Comparison of ENCODE assay signal across 14 cellular contexts in genomic region chr14:54532111-54533012, GRCh38. TPM values are rescaled to one million over a fixed set of nuclear protein-coding genes. Genes with fewer than 3 reads are reported as not detected.
A peak's percentile ranks its signal among the peaks of the same experiment; 100 is the strongest.
DNase-seq lines count a peak whose midpoint lies in the region; ATAC-seq and TF ChIP-seq lines count a peak whose summit lies in the region.
"Had no signal": no experiment of that assay in that cellular context is flagged by ENCODE, and none has a peak within 500 bp of the region (broad histone marks: within the 10 kb centered on the region; RNA-seq: fewer than 3 reads in every experiment).

No MANE protein-coding gene starts in this region.

- no peak overlapping the region for H3K4me3 ChIP-seq in SK-N-SH (ENCODE audit: low read depth in 2 of 2, low read length in 1 of 2)
- H3K4me3 ChIP-seq: upper lobe of right lung had no signal

- H3F3A ChIP-seq in SK-N-SH (replicated peaks; ENCODE audit: insufficient read depth): peaks cover 6% of the 10 kb centered on the region

- no peak for TF ChIP-seq RAD21 in SK-N-SH (IDR thresholded peaks at IDR 0.05; ENCODE audit: low read length)

- no peak overlapping the region for H3K4me3 Mint-ChIP-seq in activated CD4-positive, alpha-beta memory T cell treated with anti-CD3 and anti-CD28 coated beads, Interleukin-2, amount 10 ng/mL, durations not matched to agents 7 days and 5 days
- H3K4me3 Mint-ChIP-seq: brain had no signal

- H3K4me1 ChIP-seq in SK-N-SH (ENCODE audit: control insufficient read depth in 1 of 2, insufficient read depth in 2 of 2, low read depth in 1 of 2, low read length in 1 of 2): peaks cover 0 to 3% of the 10 kb centered on the region in 2 experiments; a peak in 2 of 4 replicates
- H3K4me1 ChIP-seq: upper lobe of right lung had no signal

- DNase-seq in germinal center (ENCODE audit: low spot score) (peak; percentile 10), NCI-H146 (lab: John Stamatoyannopoulos, UW) (no peak), SK-N-SH (no peak)
- no peak for DNase-seq in activated naive CD4-positive, alpha-beta T cell treated with Interleukin-2 at 50 U/mL for 16 hours
- no peak for DNase-seq in activated CD4-positive, alpha-beta memory T cell treated with anti-CD3 and anti-CD28 coated beads, Interleukin-2, amount 10 ng/mL, durations not matched to agents 7 days and 5 days
- DNase-seq: COR-L47, H7, NCI-H187, SHP77 treated with DMSO at 0.1 percent for 48 hours, upper lobe of right lung had no signal

- H3K27ac Mint-ChIP-seq in activated CD4-positive, alpha-beta memory T cell treated with anti-CD3 and anti-CD28 coated beads, Interleukin-2, amount 10 ng/mL, durations not matched to agents 7 days and 5 days: no peak overlapping the region

- H3K79me2 ChIP-seq in SK-N-SH (ENCODE audit: insufficient read depth): no peaks in the 10 kb centered on the region

- H3K4me1 Mint-ChIP-seq in activated CD4-positive, alpha-beta memory T cell treated with anti-CD3 and anti-CD28 coated beads, Interleukin-2, amount 10 ng/mL, durations not matched to agents 7 days and 5 days: peaks cover 10% of the 10 kb centered on the region

- H3K36me3 ChIP-seq in SK-N-SH (replicated peaks in 1 of 2; ENCODE audit: control insufficient read depth in 1 of 2, insufficient read depth in 2 of 2, low read length in 1 of 2): peaks cover 24 to 43% of the 10 kb centered on the region in 2 experiments

- ATAC-seq in GM18520 (IDR thresholded peaks at IDR 0.05; ENCODE audit: unreplicated experiment) (peak; percentile 41), GM21529 (IDR thresholded peaks at IDR 0.05; ENCODE audit: unreplicated experiment) (peak; percentile 94), HG03175 (IDR thresholded peaks at IDR 0.05; ENCODE audit: unreplicated experiment) (peak; percentile 76)
- ATAC-seq: upper lobe of right lung had no signal

- H3K9me3 Mint-ChIP-seq in activated CD4-positive, alpha-beta memory T cell treated with anti-CD3 and anti-CD28 coated beads, Interleukin-2, amount 10 ng/mL, durations not matched to agents 7 days and 5 days: no peaks in the 10 kb centered on the region
- H3K9me3 Mint-ChIP-seq: brain had no signal

- no peak overlapping the region for H3K4me2 ChIP-seq in SK-N-SH

- 96% methylated on average over 3 of the region's 3 CpGs for WGBS in SK-N-SH (ENCODE audit: low lambda C conversion rate)

- H4K20me1 ChIP-seq in SK-N-SH (ENCODE audit: insufficient read depth): no peaks in the 10 kb centered on the region

- no peaks in the 10 kb centered on the region for H3K27me3 Mint-ChIP-seq in activated CD4-positive, alpha-beta memory T cell treated with anti-CD3 and anti-CD28 coated beads, Interleukin-2, amount 10 ng/mL, durations not matched to agents 7 days and 5 days
- H3K27me3 Mint-ChIP-seq: brain had no signal

- no peak for TF ChIP-seq CTCF in SK-N-SH (IDR thresholded peaks at IDR 0.05)

- CTCF ChIA-PET in SK-N-SH (lab: Yijun Ruan, JAX): interaction anchor here (0.7 kb wide), 1 partner anchor 1817 kb away, joined by 3 read pairs; no protein-coding TSS in a partner anchor
- CTCF ChIA-PET in activated CD4-positive, alpha-beta memory T cell treated with anti-CD3 and anti-CD28 coated beads, Interleukin-2, amount 10 ng/mL, durations not matched to agents 7 days and 5 days (lab: Charles Lee): interaction anchor here (1.0 kb wide), 1 partner anchor 23 kb away, joined by 6 read pairs; the partner anchor contains the start of gene CGRRF1

- H3K9ac ChIP-seq in SK-N-SH: no peak overlapping the region

- no peaks in the 10 kb centered on the region for H3K27me3 ChIP-seq in SK-N-SH (ENCODE audit: insufficient read depth)
- H3K27me3 ChIP-seq: upper lobe of right lung had no signal

- POLR2A ChIA-PET in SK-N-SH (lab: Yijun Ruan, JAX): no interaction called here
- POLR2A ChIA-PET in activated CD4-positive, alpha-beta memory T cell treated with anti-CD3 and anti-CD28 coated beads, Interleukin-2, amount 10 ng/mL, durations not matched to agents 7 days and 5 days (lab: Charles Lee): interaction anchor here (0.6 kb wide), 1 partner anchor 18 kb away, joined by 3 read pairs; no protein-coding TSS in a partner anchor

- TF ChIP-seq EP300 in SK-N-SH (IDR thresholded peaks at IDR 0.05; ENCODE audit: borderline replicate concordance in 1 of 2, low read depth in 1 of 2, low read length in 1 of 2): no peak

- H2AFZ ChIP-seq in SK-N-SH (ENCODE audit: low read depth): no peak overlapping the region

- no peak overlapping the region for H3K27ac ChIP-seq in SK-N-SH (ENCODE audit: low read depth in 2 of 2, low read length in 1 of 2)
- H3K27ac ChIP-seq: upper lobe of right lung had no signal

- H3K9me2 ChIP-seq in SK-N-SH: peaks cover 4% of the 10 kb centered on the region; the same call in 1 of the 2 replicates

- peaks cover 2% of the 10 kb centered on the region for H3K36me3 Mint-ChIP-seq in activated CD4-positive, alpha-beta memory T cell treated with anti-CD3 and anti-CD28 coated beads, Interleukin-2, amount 10 ng/mL, durations not matched to agents 7 days and 5 days (ENCODE audit: low read depth)

- no peaks in the 10 kb centered on the region for H3K9me3 ChIP-seq in SK-N-SH
- H3K9me3 ChIP-seq: upper lobe of right lung had no signal

TF ChIP-seq in SK-N-SH, 30 proteins besides CTCF, POLR2A, EP300 and RAD21:
- no peak for TF ChIP-seq FOXM1 (IDR thresholded peaks at IDR 0.05; ENCODE audit: low read depth)
- no peak for TF ChIP-seq RXRA (IDR thresholded peaks at IDR 0.05; ENCODE audit: borderline replicate concordance, low read depth)
- TF ChIP-seq TCF12 (IDR thresholded peaks at IDR 0.05): no peak
- no peak for TF ChIP-seq GABPA (IDR thresholded peaks at IDR 0.05; ENCODE audit: low read depth)
- TF ChIP-seq MXI1 (IDR thresholded peaks at IDR 0.05; ENCODE audit: low read depth, low read length): no peak
- TF ChIP-seq MEF2A (IDR thresholded peaks at IDR 0.05; ENCODE audit: borderline replicate concordance, low read depth): no peak
- TF ChIP-seq RCOR1 (IDR thresholded peaks at IDR 0.05; ENCODE audit: low read length): no peak
- no peak for TF ChIP-seq YY1 (IDR thresholded peaks at IDR 0.05; ENCODE audit: low read depth)
- TF ChIP-seq FOXJ3 (CRISPR knock-in tag; IDR thresholded peaks at IDR 0.05): no peak
- no peak for TF ChIP-seq USF2 (IDR thresholded peaks at IDR 0.05; ENCODE audit: borderline replicate concordance, low read depth, low read length)
- no peak for TF ChIP-seq ZBTB33 (IDR thresholded peaks at IDR 0.05; ENCODE audit: borderline replicate concordance, low read depth)
- TF ChIP-seq NFIC (IDR thresholded peaks at IDR 0.05; ENCODE audit: borderline replicate concordance): no peak
- no peak for TF ChIP-seq SMC3 (IDR thresholded peaks at IDR 0.05; ENCODE audit: low read depth, low read length)

RNA-seq across cellular contexts. Expression of gene CGRRF1, which starts 22.7 kb away (rescaled TPM):
- 6.4 and 7.7 TPM in 2 replicates for polyA plus RNA-seq in SK-N-SH (2012; rRNA removed)
- 9.4 and 9.7 TPM in 2 replicates for polyA plus RNA-seq in SK-N-SH (2012; cell fraction: cytosol; rRNA removed)
- 6.4 and 12.1 TPM in 2 replicates for polyA plus RNA-seq in SK-N-SH (2012; cell fraction: nucleus; rRNA removed)
- total RNA-seq in activated CD4-positive, alpha-beta memory T cell treated with anti-CD3 and anti-CD28 coated beads, Interleukin-2, amount 10 ng/mL, durations not matched to agents 7 days and 5 days: 10 to 100 TPM; 13.3 to 14.0 TPM

RNA-seq across cellular contexts. Expression of gene SAMD4A, which starts 34.6 kb away (rescaled TPM):
- 5.0 and 5.9 TPM in 2 replicates for polyA plus RNA-seq in SK-N-SH (2012; rRNA removed)
- polyA plus RNA-seq in SK-N-SH (2012; cell fraction: cytosol; rRNA removed): 5.2 and 5.7 TPM in 2 replicates
- polyA plus RNA-seq in SK-N-SH (2012; cell fraction: nucleus; rRNA removed): 16.6 and 20.6 TPM in 2 replicates
- 1 to 10 TPM; 1.0 to 1.2 TPM for total RNA-seq in activated CD4-positive, alpha-beta memory T cell treated with anti-CD3 and anti-CD28 coated beads, Interleukin-2, amount 10 ng/mL, durations not matched to agents 7 days and 5 days

RNA-seq across cellular contexts. Expression of gene GMFB, which starts 43.6 kb away (rescaled TPM):
- 9.4 and 13.5 TPM in 2 replicates for polyA plus RNA-seq in SK-N-SH (2012; rRNA removed)
- 20.0 and 29.7 TPM in 2 replicates for polyA plus RNA-seq in SK-N-SH (2012; cell fraction: cytosol; rRNA removed)
- polyA plus RNA-seq in SK-N-SH (2012; cell fraction: nucleus; rRNA removed): 6.7 and 14.5 TPM in 2 replicates
- total RNA-seq in activated CD4-positive, alpha-beta memory T cell treated with anti-CD3 and anti-CD28 coated beads, Interleukin-2, amount 10 ng/mL, durations not matched to agents 7 days and 5 days: 10 to 100 TPM; 35.1 to 37.1 TPM

Comparison
In these comparisons a context has a peak if more than half of its experiments do, and no peak if none do; other contexts are left out.
1. ATAC-seq: peak in every context shown above with its lines; median percentile 94 in GM21529; 76 in HG03175; 41 in GM18520.